ENCODE assay signal across 8 cellular contexts in the genomic region with DNA sequence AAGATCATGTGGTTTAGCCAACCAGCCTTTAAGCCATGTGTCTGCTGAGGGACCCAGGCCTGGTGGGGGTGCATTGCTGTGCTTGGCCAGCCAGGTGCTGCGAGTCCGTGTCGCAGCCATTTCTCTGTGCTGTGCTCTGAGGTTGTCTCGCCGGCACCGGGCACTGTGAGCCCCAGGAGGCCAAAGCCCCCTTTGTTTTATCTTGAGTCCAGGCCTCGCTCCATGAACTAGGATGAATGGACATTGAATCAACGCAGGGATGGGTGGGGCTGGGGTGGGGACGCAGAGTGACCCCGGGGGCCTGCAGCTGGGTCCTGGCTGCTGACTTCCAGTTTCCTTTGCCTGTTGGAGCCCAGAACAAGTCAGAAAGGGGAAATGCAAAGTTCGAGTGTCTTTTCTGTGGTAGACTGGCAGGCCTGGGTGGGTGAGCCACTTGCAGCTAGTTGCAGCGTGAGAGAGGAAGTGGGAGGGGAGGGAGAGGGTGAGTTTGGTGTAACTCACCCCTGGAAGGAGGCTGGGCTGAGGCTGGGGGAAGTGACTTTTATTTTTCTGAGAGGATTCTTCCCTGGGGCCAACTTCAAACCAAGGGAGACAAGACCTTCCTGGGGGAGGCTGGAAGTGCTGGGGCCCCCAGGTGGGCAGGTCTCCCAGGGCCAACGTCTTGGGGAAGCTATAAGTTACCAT.
A peak's percentile ranks its signal among the peaks of the same experiment; 100 is the strongest.
DNase-seq lines count a peak whose midpoint lies in the region; ATAC-seq and TF ChIP-seq lines count a peak whose summit lies in the region.

No MANE protein-coding gene starts in this region.

- H3K4me3 ChIP-seq in BLaER1 (peak overlapping the region; percentile 55), transverse colon (no peak overlapping the region)

- H3K4me2 ChIP-seq in BLaER1 = peak overlapping the region; percentile 99

- CTCF ChIA-PET in activated CD4-positive, alpha-beta T cell treated with anti-CD3 and anti-CD28 coated beads for 36 hours (lab: Charles Lee) = interaction anchor here (0.6 to 1.6 kb wide), 11 partner anchors 9 to 174 kb away, joined by 3 to 7 read pairs (median 3); no protein-coding TSS in a partner anchor

- DNase-seq in GM20000 (ENCODE audit: low spot score) (peak; percentile 87), naive B cell (peak; percentile 92), transverse colon (peak; percentile 80), epidermal melanocyte (ENCODE audit: insufficient read length, low spot score) (no peak)
- peak; percentile 90 for DNase-seq in activated CD4-positive, alpha-beta T cell treated with anti-CD3 and anti-CD28 coated beads for 36 hours
- peak; percentile 68 to 76 (median 75) for DNase-seq in effector memory CD8-positive, alpha-beta T cell

- peak overlapping the region; percentile 98 for H3K27ac Mint-ChIP-seq in activated CD4-positive, alpha-beta T cell treated with anti-CD3 and anti-CD28 coated beads for 36 hours
- peak overlapping the region; percentile 89 to 96 for H3K27ac Mint-ChIP-seq in effector memory CD8-positive, alpha-beta T cell
- H3K27ac Mint-ChIP-seq in naive B cell = peak overlapping the region; percentile 94 to 99 (median 98)

- WGBS in transverse colon (ENCODE audit: low coverage in 1 of 2), 2 donors = 40 to 51% methylated on average over 3 to 13 of the region's 13 CpGs

- H3K4me1 ChIP-seq in BLaER1 (peaks cover 99% of the 10 kb centered on the region), transverse colon (peaks cover 30 to 67% (median 42%) of the 10 kb centered on the region in 4 donors)

- TF ChIP-seq CTCF in GM20000 (IDR thresholded peaks at IDR 0.05; ENCODE audit: extremely low read depth, missing control alignments) = no peak
- no peak for TF ChIP-seq CTCF in transverse colon (IDR thresholded peaks at IDR 0.05)

- peak overlapping the region; percentile 89 for H3K27ac ChIP-seq in BLaER1
- peak overlapping the region; percentile 39 to 80 (median 71) for H3K27ac ChIP-seq in transverse colon

- H4K20me1 ChIP-seq in BLaER1 = peaks cover 56% of the 10 kb centered on the region

- H3K4me3 Mint-ChIP-seq in activated CD4-positive, alpha-beta T cell treated with anti-CD3 and anti-CD28 coated beads for 36 hours = peak overlapping the region; percentile 62
- H3K4me3 Mint-ChIP-seq in effector memory CD8-positive, alpha-beta T cell = peak overlapping the region; percentile 79 to 83
- H3K4me3 Mint-ChIP-seq in naive B cell = peak overlapping the region; percentile 62 to 94 (median 87)

- TF ChIP-seq POLR2A in transverse colon (IDR thresholded peaks at IDR 0.05) = no peak

- peaks cover 64% of the 10 kb centered on the region for H3K36me3 Mint-ChIP-seq in activated CD4-positive, alpha-beta T cell treated with anti-CD3 and anti-CD28 coated beads for 36 hours (ENCODE audit: low read depth)
- H3K36me3 Mint-ChIP-seq in effector memory CD8-positive, alpha-beta T cell (ENCODE audit: insufficient read depth) = peaks cover 42% of the 10 kb centered on the region
- H3K36me3 Mint-ChIP-seq in naive B cell = peaks cover 9 to 31% of the 10 kb centered on the region in 2 donors

- peak overlapping the region; percentile 75 for H3K9ac ChIP-seq in BLaER1

- H3K36me3 ChIP-seq in BLaER1 = peaks cover 51% of the 10 kb centered on the region
- H3K36me3 ChIP-seq in transverse colon = no peaks in the 10 kb centered on the region

- intact Hi-C loops in activated CD4-positive, alpha-beta T cell treated with anti-CD3 and anti-CD28 coated beads for 36 hours (cut with DNase I, micrococcal nuclease) = loop anchor here in 1 of 2 experiments (10.0 kb wide), 1 partner anchor 731 kb away; the partner anchor contains the start of genes MFSD11 and SRSF2
- intact Hi-C loops in transverse colon (cut with DNase I; ENCODE audit: low total_unique reads) = no loop called here

- TF ChIP-seq EP300 in Ishikawa (IDR thresholded peaks at IDR 0.05; ENCODE audit: borderline replicate concordance) (no peak), transverse colon (IDR thresholded peaks at IDR 0.05; ENCODE audit: low read depth) (no peak)

- H3K27me3 ChIP-seq in BLaER1 (no peaks in the 10 kb centered on the region), transverse colon (no peaks in the 10 kb centered on the region)

- no peaks in the 10 kb centered on the region for H3K9me3 ChIP-seq in BLaER1
- H3K9me3 ChIP-seq in transverse colon = no peaks in the 10 kb centered on the region

- no peak for TF ChIP-seq RAD21 in Ishikawa (IDR thresholded peaks at IDR 0.05; ENCODE audit: low read depth)

- peaks cover 90% of the 10 kb centered on the region for H3K4me1 Mint-ChIP-seq in activated CD4-positive, alpha-beta T cell treated with anti-CD3 and anti-CD28 coated beads for 36 hours
- H3K4me1 Mint-ChIP-seq in effector memory CD8-positive, alpha-beta T cell (ENCODE audit: low read depth in 2 of 2) = peaks cover 69 to 75% of the 10 kb centered on the region in 2 donors
- peaks cover 63 to 90% (median 79%) of the 10 kb centered on the region in 3 donors for H3K4me1 Mint-ChIP-seq in naive B cell

- H3K9me3 Mint-ChIP-seq in activated CD4-positive, alpha-beta T cell treated with anti-CD3 and anti-CD28 coated beads for 36 hours (ENCODE audit: low read depth) = no peaks in the 10 kb centered on the region
- no peaks in the 10 kb centered on the region for H3K9me3 Mint-ChIP-seq in effector memory CD8-positive, alpha-beta T cell
- H3K9me3 Mint-ChIP-seq in naive B cell = peaks cover 0 to 9% (median 0%) of the 10 kb centered on the region in 7 donors

- H3K27me3 Mint-ChIP-seq in activated CD4-positive, alpha-beta T cell treated with anti-CD3 and anti-CD28 coated beads for 36 hours = no peaks in the 10 kb centered on the region
- no peaks in the 10 kb centered on the region for H3K27me3 Mint-ChIP-seq in effector memory CD8-positive, alpha-beta T cell
- H3K27me3 Mint-ChIP-seq in naive B cell = no peaks in the 10 kb centered on the region

- peak; percentile 83 for ATAC-seq in activated CD4-positive, alpha-beta T cell treated with anti-CD3 and anti-CD28 coated beads for 36 hours
- peak; percentile 93 for ATAC-seq in effector memory CD8-positive, alpha-beta T cell (replicated peaks)
- ATAC-seq in naive B cell (ENCODE audit: low read depth in 2 of 2) = peak; percentile 85 to 89

- POLR2A ChIA-PET in activated CD4-positive, alpha-beta T cell treated with anti-CD3 and anti-CD28 coated beads for 36 hours (lab: Charles Lee) = interaction anchor here (1.2 to 1.8 kb wide), 3 partner anchors 9 to 24 kb away, joined by 3 to 4 read pairs (median 3); no protein-coding TSS in a partner anchor

- in situ Hi-C loops in transverse colon (cut with MboI; ENCODE audit: low pct_ligation_motif_present in 1 of 4, low pct_unique_long_range_greater_than_20kb in 1 of 4, low sequenced_read_pairs in 3 of 4) = no loop called here

TF ChIP-seq in Ishikawa, 13 proteins besides CTCF, POLR2A, EP300 and RAD21:
- TF ChIP-seq CEBPB (IDR thresholded peaks at IDR 0.05) (no peak), ZBTB7A (IDR thresholded peaks at IDR 0.05; ENCODE audit: low read depth) (no peak), TEAD4 (IDR thresholded peaks at IDR 0.05) (no peak), YY1 (IDR thresholded peaks at IDR 0.05; ENCODE audit: low read depth) (no peak), MAX (IDR thresholded peaks at IDR 0.05) (0 out of 2 replicates have a peak, but pooled peaks have one; percentile 23), NFIC (IDR thresholded peaks at IDR 0.05) (no peak), REST (IDR thresholded peaks at IDR 0.05; ENCODE audit: low read depth) (no peak)
